In the genomic region with DNA sequence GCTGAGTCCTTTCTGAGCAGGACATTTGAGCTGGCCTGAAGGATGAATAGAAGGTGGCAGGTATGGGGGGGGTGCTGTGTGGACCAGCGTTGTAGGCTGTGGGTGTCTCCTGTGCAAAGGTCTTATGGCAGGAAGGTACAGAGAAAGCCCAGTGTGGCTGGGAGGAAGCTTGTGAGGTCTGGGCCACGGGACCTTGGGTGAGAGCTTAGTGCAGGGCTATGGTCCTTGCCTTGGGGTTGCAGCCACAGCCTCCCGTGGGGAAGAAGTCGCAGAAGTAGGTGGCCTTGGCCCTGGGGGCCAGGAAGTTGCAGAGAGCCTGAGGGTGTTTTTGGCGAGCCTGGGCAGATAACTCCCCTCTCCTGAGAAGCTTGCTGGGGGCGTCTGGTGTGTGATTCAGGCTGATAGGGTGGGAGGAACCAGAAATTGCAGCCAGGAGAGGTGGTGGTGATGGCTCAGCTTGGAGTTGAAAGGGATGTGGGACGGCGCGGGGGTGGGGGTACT, we compare ENCODE assay signal across 8 cellular contexts. TPM values are rescaled to one million over a fixed set of nuclear protein-coding genes. Genes with fewer than 3 reads are reported as not detected.
DNase-seq lines count a peak whose midpoint lies in the region; ATAC-seq and TF ChIP-seq lines count a peak whose summit lies in the region.

No MANE protein-coding gene starts in this region.

- peak overlapping the region; percentile 62 for H3K9ac ChIP-seq in iPS-15b (ENCODE audit: low read depth, low read length)

- H3K4me3 Mint-ChIP-seq in activated naive CD8-positive, alpha-beta T cell treated with anti-CD3 and anti-CD28 coated beads for 36 hours = peak overlapping the region; percentile 76
- peak overlapping the region; percentile 88 to 89 for H3K4me3 Mint-ChIP-seq in stimulated activated naive CD8-positive, alpha-beta T cell treated with anti-CD3 and anti-CD28 coated beads, Interleukin-15, amount 100 ng/mL, for 72 hours

- no peak for TF ChIP-seq CTCF in BE2C (IDR thresholded peaks at IDR 0.05; ENCODE audit: low read depth, low read length)

- H3K4me1 ChIP-seq in BE2C (peaks cover 26% of the 10 kb centered on the region), iPS-15b (ENCODE audit: control insufficient read depth, insufficient read depth, low read length) (peaks cover 23% of the 10 kb centered on the region)

- peak overlapping the region; percentile 78 for H3K27ac Mint-ChIP-seq in activated naive CD8-positive, alpha-beta T cell treated with anti-CD3 and anti-CD28 coated beads for 36 hours
- peak overlapping the region; percentile 84 to 93 for H3K27ac Mint-ChIP-seq in stimulated activated naive CD8-positive, alpha-beta T cell treated with anti-CD3 and anti-CD28 coated beads, Interleukin-15, amount 100 ng/mL, for 72 hours

- peaks cover 18% of the 10 kb centered on the region for H3K4me1 Mint-ChIP-seq in activated naive CD8-positive, alpha-beta T cell treated with anti-CD3 and anti-CD28 coated beads for 36 hours
- peaks cover 42% of the 10 kb centered on the region for H3K4me1 Mint-ChIP-seq in stimulated activated naive CD8-positive, alpha-beta T cell treated with anti-CD3 and anti-CD28 coated beads, Interleukin-15, amount 100 ng/mL, for 72 hours

- H3K9me3 Mint-ChIP-seq in activated naive CD8-positive, alpha-beta T cell treated with anti-CD3 and anti-CD28 coated beads for 36 hours = no peaks in the 10 kb centered on the region
- no peaks in the 10 kb centered on the region for H3K9me3 Mint-ChIP-seq in stimulated activated naive CD8-positive, alpha-beta T cell treated with anti-CD3 and anti-CD28 coated beads, Interleukin-15, amount 100 ng/mL, for 72 hours

- no peaks in the 10 kb centered on the region for H3K9me3 ChIP-seq in BE2C
- H3K9me3 ChIP-seq in iPS-15b (ENCODE audit: control insufficient read depth, insufficient read depth, low read length) = no peaks in the 10 kb centered on the region

- H3K36me3 Mint-ChIP-seq in activated naive CD8-positive, alpha-beta T cell treated with anti-CD3 and anti-CD28 coated beads for 36 hours = no peaks in the 10 kb centered on the region

- H3K36me3 ChIP-seq in BE2C (peaks cover 32% of the 10 kb centered on the region), iPS-15b (ENCODE audit: control insufficient read depth, insufficient read depth, low read length) (peaks cover 15% of the 10 kb centered on the region)

- ATAC-seq in stimulated activated naive CD8-positive, alpha-beta T cell treated with anti-CD3 and anti-CD28 coated beads, Interleukin-15, amount 100 ng/mL, for 72 hours = peak; percentile 35
- ATAC-seq in GM18498 (IDR thresholded peaks at IDR 0.05; ENCODE audit: unreplicated experiment) = no peak

- no peaks in the 10 kb centered on the region for H3K27me3 ChIP-seq in BE2C
- peaks cover 12% of the 10 kb centered on the region for H3K27me3 ChIP-seq in iPS-15b (ENCODE audit: control insufficient read depth, insufficient read depth, low read length)

- H3K4me3 ChIP-seq in BE2C (ENCODE audit: low read depth, low read length) = peak overlapping the region; percentile 88
- peak overlapping the region; percentile 94 for H3K4me3 ChIP-seq in iPS-15b (ENCODE audit: low read depth, low read length)

- DNase-seq in BE2C (peak; percentile 74), HUDEP-2 (lab: John Stamatoyannopoulos, UW; ENCODE audit: unreplicated experiment in 76 of 76) (peak in 70 of 76 experiments; percentile 37 to 97 (median 78)), midbrain (lab: John Stamatoyannopoulos, UW) (no peak), NCI-H748 (lab: John Stamatoyannopoulos, UW; ENCODE audit: unreplicated experiment) (no peak)
- no peak for DNase-seq in activated naive CD8-positive, alpha-beta T cell treated with anti-CD3 and anti-CD28 coated beads for 36 hours
- DNase-seq in stimulated activated naive CD8-positive, alpha-beta T cell treated with anti-CD3 and anti-CD28 coated beads, Interleukin-15, amount 100 ng/mL, for 72 hours = peak; percentile 41 to 54

- H3K27me3 Mint-ChIP-seq in activated naive CD8-positive, alpha-beta T cell treated with anti-CD3 and anti-CD28 coated beads for 36 hours = peaks cover 21% of the 10 kb centered on the region
- H3K27me3 Mint-ChIP-seq in stimulated activated naive CD8-positive, alpha-beta T cell treated with anti-CD3 and anti-CD28 coated beads, Interleukin-15, amount 100 ng/mL, for 72 hours = peaks cover 37% of the 10 kb centered on the region

RNA-seq across cellular contexts. Expression of gene FSCN1, which starts 3.0 kb away (rescaled TPM):
- polyA plus RNA-seq in BE2C (2012; ENCODE audit: insufficient read depth, insufficient read length, low read depth) = 1,215 TPM
- total RNA-seq in activated naive CD8-positive, alpha-beta T cell treated with anti-CD3 and anti-CD28 coated beads for 36 hours = 10 to 100 TPM; 15.2 to 15.7 TPM

Comparison
In these comparisons a context has a peak if more than half of its experiments do, and no peak if none do; other contexts are left out.
1. DNase-seq: peak in BE2C (single experiment), HUDEP-2 (70 of 76) and stimulated activated naive CD8-positive, alpha-beta T cell treated with anti-CD3 and anti-CD28 coated beads, Interleukin-15, amount 100 ng/mL, for 72 hours (2 of 2); none in activated naive CD8-positive, alpha-beta T cell treated with anti-CD3 and anti-CD28 coated beads for 36 hours (single experiment), midbrain (single experiment) and NCI-H748 (single experiment).